19 cellular contexts compared by ENCODE assay signal in the genomic region with DNA sequence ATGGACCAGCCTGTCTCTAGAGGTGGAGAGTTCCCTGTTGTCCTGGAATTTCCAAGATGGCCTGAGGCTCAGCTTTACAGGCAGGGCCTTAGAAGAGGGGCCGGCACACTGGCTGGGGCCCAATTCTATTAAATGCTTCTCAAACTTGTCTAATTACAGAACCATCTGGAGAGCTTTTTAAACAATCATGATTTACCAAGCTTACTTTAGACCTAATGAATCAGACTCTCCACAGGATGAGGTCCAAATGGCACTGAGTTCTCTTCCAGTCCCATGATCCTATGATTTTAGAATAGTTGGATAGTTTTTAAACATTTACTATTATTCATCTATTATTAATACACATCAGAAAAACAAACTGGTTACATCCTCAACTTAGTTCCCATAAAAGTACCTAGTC.
"Had no signal": no experiment of that assay in that cellular context is flagged by ENCODE, and none has a peak within 500 bp of the region (broad histone marks: within the 10 kb centered on the region; RNA-seq: fewer than 3 reads in every experiment).

No MANE protein-coding gene starts in this region.

- H3K4me3 Mint-ChIP-seq: dendritic cell treated with granulocyte-macrophage colony-stimulating factor and Interleukin-4, amounts not matched to agents 40 ng/mL and 50 ng/mL, for 4 days; effector memory CD8-positive, alpha-beta T cell; naive thymus-derived CD8-positive, alpha-beta T cell; stimulated activated naive B cell treated with anti-CD40 and anti-IgM and Interleukin-4, amounts not matched to agents 10 μg/mL and 1 μg/mL and 100 μg/mL, for 72 hours; stimulated activated naive CD8-positive, alpha-beta T cell treated with anti-CD3 and anti-CD28 coated beads, Interleukin-15, amount 100 ng/mL, for 72 hours had no signal

- H3K4me1 ChIP-seq: esophagus squamous epithelium, heart left ventricle, sigmoid colon, transverse colon had no signal

- H3K27me3 Mint-ChIP-seq: dendritic cell treated with granulocyte-macrophage colony-stimulating factor and Interleukin-4, amounts not matched to agents 40 ng/mL and 50 ng/mL, for 4 days; stimulated activated naive B cell treated with anti-CD40 and anti-IgM and Interleukin-4, amounts not matched to agents 10 μg/mL and 1 μg/mL and 100 μg/mL, for 72 hours had no signal

- H3K9me3 Mint-ChIP-seq: effector memory CD8-positive, alpha-beta T cell had no signal

- H3K27ac ChIP-seq: epithelial cell of prostate, esophagus squamous epithelium, heart left ventricle, neutrophil, sigmoid colon, skin epidermis, thoracic aorta, transverse colon had no signal

- DNase-seq: effector memory CD8-positive, alpha-beta T cell; esophagus squamous epithelium; foreskin melanocyte; heart left ventricle; hippocampal formation; mammary epithelial cell; mucosa of descending colon; naive thymus-derived CD8-positive, alpha-beta T cell; sigmoid colon; stimulated activated CD4-positive, alpha-beta T cell treated with anti-CD3 and anti-CD28 coated beads, Interleukin-2, amount 100 ng/mL, for 24 hours; stimulated activated CD4-positive, alpha-beta T cell treated with anti-CD3 and anti-CD28 coated beads, Interleukin-4, amount 100 ng/mL, for 4 hours; stimulated activated naive B cell treated with anti-CD40 and anti-IgM and Interleukin-4, amounts not matched to agents 10 μg/mL and 1 μg/mL and 100 μg/mL, for 72 hours; stimulated activated naive CD8-positive, alpha-beta T cell treated with anti-CD3 and anti-CD28 coated beads, Interleukin-15, amount 100 ng/mL, for 72 hours; transverse colon had no signal

- ATAC-seq: effector memory CD8-positive, alpha-beta T cell; heart left ventricle; mucosa of descending colon; naive thymus-derived CD8-positive, alpha-beta T cell; stimulated activated naive B cell treated with anti-CD40 and anti-IgM and Interleukin-4, amounts not matched to agents 10 μg/mL and 1 μg/mL and 100 μg/mL, for 72 hours; stimulated activated naive CD8-positive, alpha-beta T cell treated with anti-CD3 and anti-CD28 coated beads, Interleukin-15, amount 100 ng/mL, for 72 hours had no signal

- H3K36me3 Mint-ChIP-seq: stimulated activated naive B cell treated with anti-CD40 and anti-IgM and Interleukin-4, amounts not matched to agents 10 μg/mL and 1 μg/mL and 100 μg/mL, for 72 hours had no signal

- H3K36me3 ChIP-seq: sigmoid colon, thoracic aorta, transverse colon had no signal

- H3K4me1 Mint-ChIP-seq: naive thymus-derived CD8-positive, alpha-beta T cell; stimulated activated naive B cell treated with anti-CD40 and anti-IgM and Interleukin-4, amounts not matched to agents 10 μg/mL and 1 μg/mL and 100 μg/mL, for 72 hours; stimulated activated naive CD8-positive, alpha-beta T cell treated with anti-CD3 and anti-CD28 coated beads, Interleukin-15, amount 100 ng/mL, for 72 hours had no signal

- H3K27me3 ChIP-seq: esophagus squamous epithelium, heart left ventricle, neutrophil, sigmoid colon, transverse colon had no signal

- H3K4me3 ChIP-seq: esophagus squamous epithelium, heart left ventricle, mucosa of descending colon, sigmoid colon, skin epidermis, thoracic aorta, transverse colon had no signal

- H3K9me3 ChIP-seq: esophagus squamous epithelium, mucosa of descending colon, neutrophil, sigmoid colon, transverse colon had no signal

- H3K27ac Mint-ChIP-seq: dendritic cell treated with granulocyte-macrophage colony-stimulating factor and Interleukin-4, amounts not matched to agents 40 ng/mL and 50 ng/mL, for 4 days; effector memory CD8-positive, alpha-beta T cell; naive thymus-derived CD8-positive, alpha-beta T cell; stimulated activated naive B cell treated with anti-CD40 and anti-IgM and Interleukin-4, amounts not matched to agents 10 μg/mL and 1 μg/mL and 100 μg/mL, for 72 hours; stimulated activated naive CD8-positive, alpha-beta T cell treated with anti-CD3 and anti-CD28 coated beads, Interleukin-15, amount 100 ng/mL, for 72 hours had no signal
